In the genomic region with DNA sequence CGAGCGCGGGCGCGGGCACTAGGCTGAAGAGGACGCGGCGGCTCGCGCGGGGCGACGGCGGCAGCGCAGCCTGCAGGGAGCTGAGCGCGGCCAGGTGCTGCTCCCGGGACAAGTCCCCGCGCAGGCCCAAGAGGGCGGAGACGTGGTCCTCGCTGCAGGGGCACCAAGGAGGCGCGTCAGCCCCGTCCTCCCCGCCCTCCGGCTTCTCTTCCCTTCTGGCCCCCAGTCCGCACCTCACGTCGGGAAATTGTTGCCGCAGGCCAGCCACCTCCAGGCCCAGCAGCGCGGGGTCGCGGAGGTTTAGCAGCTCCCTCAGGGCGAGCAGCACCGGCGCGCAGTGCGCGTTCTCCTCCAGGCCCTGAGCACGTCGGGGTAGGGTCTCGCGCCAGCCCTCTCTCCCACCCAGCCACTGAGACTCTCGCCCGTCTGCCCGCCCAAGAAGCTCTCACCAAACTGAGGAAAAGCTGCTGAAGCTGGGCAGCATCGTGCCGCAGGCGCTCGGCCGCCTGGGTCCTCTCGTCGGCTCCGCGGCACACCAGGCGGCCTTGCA, we compare ENCODE assay signal across 8 cellular contexts. TPM values are rescaled to one million over a fixed set of nuclear protein-coding genes. Genes with fewer than 3 reads are reported as not detected.
DNase-seq lines count a peak whose midpoint lies in the region; ATAC-seq and TF ChIP-seq lines count a peak whose summit lies in the region.

No MANE protein-coding gene starts in this region.

- H3K9me3 Mint-ChIP-seq in CD8-positive, alpha-beta T cell: no peaks in the 10 kb centered on the region
- H3K9me3 Mint-ChIP-seq in activated CD8-positive, alpha-beta T cell treated with anti-CD3 and anti-CD28 coated beads, Interleukin-2, amount 10 ng/mL, durations not matched to agents 7 days and 5 days (ENCODE audit: insufficient read depth): no peaks in the 10 kb centered on the region
- H3K9me3 Mint-ChIP-seq in stimulated activated naive B cell treated with anti-CD40 and anti-IgM and Interleukin-4, amounts not matched to agents 10 μg/mL and 1 μg/mL and 100 μg/mL, for 72 hours: no peaks in the 10 kb centered on the region

- intact Hi-C loops in CD8-positive, alpha-beta T cell (cut with DNase I, micrococcal nuclease): loop anchor here (1.0 to 2.0 kb wide), 8 partner anchors 42 to 237 kb away; a partner anchor contains a TSS

- H3K9me3 ChIP-seq in CD8-positive, alpha-beta T cell (ENCODE audit: low read length): no peaks in the 10 kb centered on the region
- no peaks in the 10 kb centered on the region for H3K9me3 ChIP-seq in HEK293 (ENCODE audit: control insufficient read depth, insufficient read depth, low read depth, low read length)

- TF ChIP-seq CTCF in CD8-positive, alpha-beta T cell (IDR thresholded peaks at IDR 0.05): no peak
- TF ChIP-seq CTCF in HEK293 (tag by site-specific recombination; IDR thresholded peaks at IDR 0.05) (no peak), GM13976 (IDR thresholded peaks at IDR 0.05; ENCODE audit: borderline replicate concordance, control extremely low read depth, extremely low read depth, insufficient read depth, missing control alignments) (no peak)

- no peaks in the 10 kb centered on the region for H3K27me3 ChIP-seq in CD8-positive, alpha-beta T cell (ENCODE audit: insufficient read depth, low read length)

- no peaks in the 10 kb centered on the region for H3K36me3 ChIP-seq in CD8-positive, alpha-beta T cell (ENCODE audit: insufficient read depth, low read length)
- H3K36me3 ChIP-seq in HEK293 (ENCODE audit: control insufficient read depth in 2 of 2, insufficient read depth in 1 of 2, low read length in 2 of 2): peaks cover 0 to 19% of the 10 kb centered on the region in 2 experiments; a peak in 1 of 3 replicates

- peak overlapping the region; percentile 76 for H3K4me3 ChIP-seq in CD8-positive, alpha-beta T cell (ENCODE audit: low read depth, low read length)
- H3K4me3 ChIP-seq in HEK293 (ENCODE audit: low read depth, low read length) (peak overlapping the region; percentile 84), iPS-11a (ENCODE audit: low read depth, low read length) (peak overlapping the region; percentile 95)

- no peaks in the 10 kb centered on the region for H3K36me3 Mint-ChIP-seq in CD8-positive, alpha-beta T cell
- H3K36me3 Mint-ChIP-seq in activated CD8-positive, alpha-beta T cell treated with anti-CD3 and anti-CD28 coated beads, Interleukin-2, amount 10 ng/mL, durations not matched to agents 7 days and 5 days (ENCODE audit: low read depth): peaks cover 2% of the 10 kb centered on the region
- no peaks in the 10 kb centered on the region for H3K36me3 Mint-ChIP-seq in stimulated activated naive B cell treated with anti-CD40 and anti-IgM and Interleukin-4, amounts not matched to agents 10 μg/mL and 1 μg/mL and 100 μg/mL, for 72 hours

- H3K27ac ChIP-seq in CD8-positive, alpha-beta T cell (ENCODE audit: low read depth, low read length): peak overlapping the region; percentile 84
- peak overlapping the region; percentile 88; the same call in 1 of the 2 replicates for H3K27ac ChIP-seq in HEK293 (ENCODE audit: extremely low read depth, low read depth, low read length)

- peaks cover 7% of the 10 kb centered on the region for H3K27me3 Mint-ChIP-seq in CD8-positive, alpha-beta T cell (ENCODE audit: low read depth)
- H3K27me3 Mint-ChIP-seq in activated CD8-positive, alpha-beta T cell treated with anti-CD3 and anti-CD28 coated beads, Interleukin-2, amount 10 ng/mL, durations not matched to agents 7 days and 5 days (ENCODE audit: low read depth): peaks cover 13% of the 10 kb centered on the region
- peaks cover 11 to 21% of the 10 kb centered on the region in 2 donors for H3K27me3 Mint-ChIP-seq in stimulated activated naive B cell treated with anti-CD40 and anti-IgM and Interleukin-4, amounts not matched to agents 10 μg/mL and 1 μg/mL and 100 μg/mL, for 72 hours

- DNase-seq in CD8-positive, alpha-beta T cell: no peak
- peak; percentile 54 for DNase-seq in activated CD8-positive, alpha-beta T cell treated with anti-CD3 and anti-CD28 coated beads, Interleukin-2, amount 10 ng/mL, durations not matched to agents 7 days and 5 days
- DNase-seq in stimulated activated naive B cell treated with anti-CD40 and anti-IgM and Interleukin-4, amounts not matched to agents 10 μg/mL and 1 μg/mL and 100 μg/mL, for 72 hours: no peak
- DNase-seq in SK-N-DZ (ENCODE audit: low spot score): no peak
- no peak for DNase-seq in foreskin melanocyte
- no peak for DNase-seq in GM13976 (ENCODE audit: low spot score)

- no peak overlapping the region for H3K27ac Mint-ChIP-seq in CD8-positive, alpha-beta T cell
- no peak overlapping the region for H3K27ac Mint-ChIP-seq in activated CD8-positive, alpha-beta T cell treated with anti-CD3 and anti-CD28 coated beads, Interleukin-2, amount 10 ng/mL, durations not matched to agents 7 days and 5 days
- H3K27ac Mint-ChIP-seq in stimulated activated naive B cell treated with anti-CD40 and anti-IgM and Interleukin-4, amounts not matched to agents 10 μg/mL and 1 μg/mL and 100 μg/mL, for 72 hours: no peak overlapping the region

- CTCF ChIA-PET in CD8-positive, alpha-beta T cell (lab: Charles Lee): interaction anchor here (0.7 to 8.5 kb wide), 28 partner anchors 9 to 237 kb away, joined by 3 to 80 read pairs (median 5); no protein-coding TSS in a partner anchor
- CTCF ChIA-PET in HEK293 (lab: Yijun Ruan, JAX): interaction anchor here (0.6 to 2.6 kb wide), 27 partner anchors 8 to 1190 kb away, joined by 3 to 30 read pairs (median 4); a partner anchor contains a TSS
- CTCF ChIA-PET in activated CD8-positive, alpha-beta T cell treated with anti-CD3 and anti-CD28 coated beads, Interleukin-2, amount 10 ng/mL, durations not matched to agents 7 days and 5 days (lab: Charles Lee): interaction anchor here (0.7 to 5.8 kb wide), 23 partner anchors 10 to 297 kb away, joined by 3 to 42 read pairs (median 6); a partner anchor contains a TSS

- no peak for ATAC-seq in CD8-positive, alpha-beta T cell
- ATAC-seq in activated CD8-positive, alpha-beta T cell treated with anti-CD3 and anti-CD28 coated beads, Interleukin-2, amount 10 ng/mL, durations not matched to agents 7 days and 5 days: peak; percentile 10
- peak; percentile 4 to 8 for ATAC-seq in stimulated activated naive B cell treated with anti-CD40 and anti-IgM and Interleukin-4, amounts not matched to agents 10 μg/mL and 1 μg/mL and 100 μg/mL, for 72 hours (replicated peaks)

- H3K4me1 ChIP-seq in CD8-positive, alpha-beta T cell (ENCODE audit: insufficient read depth, low read length): peaks cover 20% of the 10 kb centered on the region
- peaks cover 9% of the 10 kb centered on the region for H3K4me1 ChIP-seq in HEK293 (ENCODE audit: control insufficient read depth, insufficient read depth, low read length)

- POLR2A ChIA-PET in CD8-positive, alpha-beta T cell (lab: Charles Lee): interaction anchor here (0.7 to 1.7 kb wide), 4 partner anchors 24 to 237 kb away, joined by 3 to 9 read pairs (median 4); a partner anchor contains a TSS
- POLR2A ChIA-PET in HEK293 (lab: Yijun Ruan, JAX): interaction anchor here (0.9 to 1.0 kb wide), 3 partner anchors 34 to 74 kb away, joined by 3 read pairs; a partner anchor contains a TSS
- POLR2A ChIA-PET in activated CD8-positive, alpha-beta T cell treated with anti-CD3 and anti-CD28 coated beads, Interleukin-2, amount 10 ng/mL, durations not matched to agents 7 days and 5 days (lab: Charles Lee): interaction anchor here (0.6 to 1.0 kb wide), 2 partner anchors 24 to 34 kb away, joined by 3 to 4 read pairs; a partner anchor contains a TSS

- in situ Hi-C loops in GM13976 (cut with MboI; ENCODE audit: low sequenced_read_pairs, unreplicated experiment): no loop called here

- no peak overlapping the region for H3K4me3 Mint-ChIP-seq in CD8-positive, alpha-beta T cell
- no peak overlapping the region for H3K4me3 Mint-ChIP-seq in activated CD8-positive, alpha-beta T cell treated with anti-CD3 and anti-CD28 coated beads, Interleukin-2, amount 10 ng/mL, durations not matched to agents 7 days and 5 days
- peak overlapping the region in 1 of 2 donors; percentile 88 for H3K4me3 Mint-ChIP-seq in stimulated activated naive B cell treated with anti-CD40 and anti-IgM and Interleukin-4, amounts not matched to agents 10 μg/mL and 1 μg/mL and 100 μg/mL, for 72 hours

- peaks cover 14% of the 10 kb centered on the region for H3K4me1 Mint-ChIP-seq in CD8-positive, alpha-beta T cell (ENCODE audit: low read depth)
- H3K4me1 Mint-ChIP-seq in activated CD8-positive, alpha-beta T cell treated with anti-CD3 and anti-CD28 coated beads, Interleukin-2, amount 10 ng/mL, durations not matched to agents 7 days and 5 days (ENCODE audit: low read depth): peaks cover 14% of the 10 kb centered on the region
- peaks cover 12 to 14% of the 10 kb centered on the region in 2 donors for H3K4me1 Mint-ChIP-seq in stimulated activated naive B cell treated with anti-CD40 and anti-IgM and Interleukin-4, amounts not matched to agents 10 μg/mL and 1 μg/mL and 100 μg/mL, for 72 hours

TF ChIP-seq in HEK293, 187 proteins besides CTCF, POLR2A, EP300 and RAD21 (continues in another document):
- no peak for TF ChIP-seq ZNF19 (tag by site-specific recombination; IDR thresholded peaks at IDR 0.05; ENCODE audit: low read depth)

RNA-seq across cellular contexts. Expression of a gene that starts 0.8 kb away (rescaled TPM):
- 1 to 10 TPM; 7.7 to 8.0 TPM for total RNA-seq in CD8-positive, alpha-beta T cell
- 10 to 100 TPM; 43.3 to 48.2 TPM for total RNA-seq in activated CD8-positive, alpha-beta T cell treated with anti-CD3 and anti-CD28 coated beads, Interleukin-2, amount 10 ng/mL, durations not matched to agents 7 days and 5 days
- polyA plus RNA-seq in SK-N-DZ (2014; cell fraction: cytosol; rRNA removed): 63.5 and 79.1 TPM in 2 replicates
- polyA plus RNA-seq in SK-N-DZ (2014; cell fraction: nucleus; rRNA removed): 425 and 497 TPM in 2 replicates

RNA-seq across cellular contexts. Expression of a gene that starts 5.4 kb away (rescaled TPM):
- total RNA-seq in CD8-positive, alpha-beta T cell: not detected
- total RNA-seq in activated CD8-positive, alpha-beta T cell treated with anti-CD3 and anti-CD28 coated beads, Interleukin-2, amount 10 ng/mL, durations not matched to agents 7 days and 5 days: not detected
- polyA plus RNA-seq in SK-N-DZ (2014; cell fraction: cytosol; rRNA removed): 45.9 and 52.6 TPM in 2 replicates
- polyA plus RNA-seq in SK-N-DZ (2014; cell fraction: nucleus; rRNA removed): 166 and 170 TPM in 2 replicates

RNA-seq across cellular contexts. Expression of a gene that starts 7.4 kb away (rescaled TPM):
- 10 to 100 TPM; 61.9 to 63.8 TPM for total RNA-seq in CD8-positive, alpha-beta T cell
- 100 to 1,000 TPM; 134 to 138 TPM for total RNA-seq in activated CD8-positive, alpha-beta T cell treated with anti-CD3 and anti-CD28 coated beads, Interleukin-2, amount 10 ng/mL, durations not matched to agents 7 days and 5 days
- polyA plus RNA-seq in SK-N-DZ (2014; cell fraction: cytosol; rRNA removed): 123 and 140 TPM in 2 replicates
- polyA plus RNA-seq in SK-N-DZ (2014; cell fraction: nucleus; rRNA removed): 436 and 437 TPM in 2 replicates

RNA-seq across cellular contexts. Expression of a gene that starts 14.2 kb away (rescaled TPM):
- under 1 TPM; 0.36 to 0.71 TPM for total RNA-seq in CD8-positive, alpha-beta T cell
- 1 to 10 TPM; 7.4 to 8.2 TPM for total RNA-seq in activated CD8-positive, alpha-beta T cell treated with anti-CD3 and anti-CD28 coated beads, Interleukin-2, amount 10 ng/mL, durations not matched to agents 7 days and 5 days
- 25.8 and 26.0 TPM in 2 replicates for polyA plus RNA-seq in SK-N-DZ (2014; cell fraction: cytosol; rRNA removed)
- polyA plus RNA-seq in SK-N-DZ (2014; cell fraction: nucleus; rRNA removed): 45.7 and 50.1 TPM in 2 replicates

RNA-seq across cellular contexts. Expression of a gene that starts 14.4 kb away (rescaled TPM):
- total RNA-seq in CD8-positive, alpha-beta T cell: 1 to 10 TPM; 1.3 to 1.6 TPM
- 1 to 10 TPM; 7.2 to 8.0 TPM for total RNA-seq in activated CD8-positive, alpha-beta T cell treated with anti-CD3 and anti-CD28 coated beads, Interleukin-2, amount 10 ng/mL, durations not matched to agents 7 days and 5 days
- 1.8 and 3.1 TPM in 2 replicates for polyA plus RNA-seq in SK-N-DZ (2014; cell fraction: cytosol; rRNA removed)
- 30.9 and 36.3 TPM in 2 replicates for polyA plus RNA-seq in SK-N-DZ (2014; cell fraction: nucleus; rRNA removed)

Comparison
In these comparisons a context has a peak if more than half of its experiments do, and no peak if none do; other contexts are left out.
1. RNA of a gene that starts 0.8 kb away (total RNA-seq): 43.3 to 48.2 TPM in activated CD8-positive, alpha-beta T cell treated with anti-CD3 and anti-CD28 coated beads, Interleukin-2, amount 10 ng/mL, durations not matched to agents 7 days and 5 days; 7.7 to 8.0 TPM in CD8-positive, alpha-beta T cell; every median in the first group is over 4 times any median in the second.
2. Peak in every context shown above with its lines, with median percentiles within 50 percentile points of each other: H3K4me3 ChIP-seq.